8 cellular contexts compared by ENCODE assay signal in genomic region chr2:85707304-85707703, GRCh38. TPM values are rescaled to one million over a fixed set of nuclear protein-coding genes. Genes with fewer than 3 reads are reported as not detected.
DNase-seq lines count a peak whose midpoint lies in the region; ATAC-seq and TF ChIP-seq lines count a peak whose summit lies in the region.

No MANE protein-coding gene starts in this region.

- DNase-seq in COLO829 (ENCODE audit: low spot score): peak; percentile 82
- peak; percentile 55 for DNase-seq in MG63
- peak; percentile 36 for DNase-seq in SHP77 treated with DMSO at 0.1 percent for 48 hours (lab: John Stamatoyannopoulos, UW)
- DNase-seq in activated naive CD8-positive, alpha-beta T cell treated with anti-CD3 and anti-CD28 coated beads, Interleukin-2, amount 50 U/mL, for 24 hours: peak; percentile 56
- DNase-seq in left ventricle myocardium inferior: no peak
- DNase-seq in gastrocnemius medialis: peak; percentile 72 to 79

- H3K27ac ChIP-seq in left ventricle myocardium inferior (replicated peaks) (peak overlapping the region; percentile 94), gastrocnemius medialis (peak overlapping the region; percentile 92 to 97 (median 95))

- peaks cover 40% of the 10 kb centered on the region for H3K4me1 Mint-ChIP-seq in activated naive CD8-positive, alpha-beta T cell treated with anti-CD3 and anti-CD28 coated beads, Interleukin-2, amount 50 U/mL, for 24 hours

- no peaks in the 10 kb centered on the region for H3K36me3 Mint-ChIP-seq in activated naive CD8-positive, alpha-beta T cell treated with anti-CD3 and anti-CD28 coated beads, Interleukin-2, amount 50 U/mL, for 24 hours (ENCODE audit: low read depth)

- intact Hi-C loops in left ventricle myocardium inferior (cut with micrococcal nuclease): loop anchor here (10.0 kb wide), 1 partner anchor 63 kb away; no protein-coding TSS in a partner anchor
- intact Hi-C loops in gastrocnemius medialis (cut with DNase I; ENCODE audit: low total_unique reads): loop anchor here (1.0 to 2.0 kb wide), 3 partner anchors 28 to 70 kb away; no protein-coding TSS in a partner anchor

- peaks cover 16% of the 10 kb centered on the region for H3K27me3 Mint-ChIP-seq in activated naive CD8-positive, alpha-beta T cell treated with anti-CD3 and anti-CD28 coated beads, Interleukin-2, amount 50 U/mL, for 24 hours

- no peak overlapping the region for H3K4me3 ChIP-seq in MG63
- H3K4me3 ChIP-seq in left ventricle myocardium inferior: no peak overlapping the region
- H3K4me3 ChIP-seq in gastrocnemius medialis: no peak overlapping the region

- H3K4me1 ChIP-seq in left ventricle myocardium inferior (peaks cover 67% of the 10 kb centered on the region), gastrocnemius medialis (peaks cover 62 to 81% of the 10 kb centered on the region in 2 donors)

- H3K36me3 ChIP-seq in MG63 (no peaks in the 10 kb centered on the region), left ventricle myocardium inferior (no peaks in the 10 kb centered on the region), gastrocnemius medialis (no peaks in the 10 kb centered on the region)

- H3K9me3 ChIP-seq in MG63: no peaks in the 10 kb centered on the region
- H3K9me3 ChIP-seq in left ventricle myocardium inferior (replicated peaks): no peaks in the 10 kb centered on the region
- no peaks in the 10 kb centered on the region for H3K9me3 ChIP-seq in gastrocnemius medialis

- ATAC-seq in GM19468 (IDR thresholded peaks at IDR 0.05; ENCODE audit: extremely low read depth, unreplicated experiment): peak; percentile 52
- peak; percentile 87 for ATAC-seq in activated naive CD8-positive, alpha-beta T cell treated with anti-CD3 and anti-CD28 coated beads, Interleukin-2, amount 50 U/mL, for 24 hours
- ATAC-seq in gastrocnemius medialis: peak; percentile 42 to 52
- no peak for ATAC-seq in HG03571 (IDR thresholded peaks at IDR 0.05; ENCODE audit: unreplicated experiment)

- in situ Hi-C loops in gastrocnemius medialis (cut with MboI; ENCODE audit: low sequenced_read_pairs in 4 of 4): no loop called here

- H3K27me3 ChIP-seq in MG63 (no peaks in the 10 kb centered on the region), left ventricle myocardium inferior (ENCODE audit: low read depth) (no peaks in the 10 kb centered on the region), gastrocnemius medialis (no peaks in the 10 kb centered on the region)

- H3K9me3 Mint-ChIP-seq in activated naive CD8-positive, alpha-beta T cell treated with anti-CD3 and anti-CD28 coated beads, Interleukin-2, amount 50 U/mL, for 24 hours: no peaks in the 10 kb centered on the region

- no peak for TF ChIP-seq POLR2A in gastrocnemius medialis (IDR thresholded peaks at IDR 0.05)

- H3K4me3 Mint-ChIP-seq in activated naive CD8-positive, alpha-beta T cell treated with anti-CD3 and anti-CD28 coated beads, Interleukin-2, amount 50 U/mL, for 24 hours: no peak overlapping the region

- TF ChIP-seq CTCF in left ventricle myocardium inferior (IDR thresholded peaks at IDR 0.05; ENCODE audit: borderline replicate concordance) (peak; percentile 88), gastrocnemius medialis (IDR thresholded peaks at IDR 0.05 in 4 of 5, conservative IDR thresholded peaks at IDR 0.05 in 1 of 5) (peak; percentile 89 to 92 (median 91))

- H3K27ac Mint-ChIP-seq in activated naive CD8-positive, alpha-beta T cell treated with anti-CD3 and anti-CD28 coated beads, Interleukin-2, amount 50 U/mL, for 24 hours: peak overlapping the region; percentile 2

RNA-seq across cellular contexts. Expression of gene GNLY, which starts 13.1 kb away (rescaled TPM):
- not detected in 2 replicates for total RNA-seq in MG63 (2014; rRNA removed; shearing (Covaris generic); ENCODE audit: low replicate concordance)
- total RNA-seq in left ventricle myocardium inferior: 1.5 TPM
- total RNA-seq in gastrocnemius medialis: 10 to 100 TPM in 2 of 4 donors, 1 to 10 TPM in 2; 3.6 to 36.1 (median 12.0) TPM

RNA-seq across cellular contexts. Expression of gene SFTPB, which starts 39.3 kb away (rescaled TPM):
- 0.16 TPM in 1 of 2 replicates, not detected in the other for total RNA-seq in MG63 (2014; rRNA removed; shearing (Covaris generic); ENCODE audit: low replicate concordance)
- total RNA-seq in left ventricle myocardium inferior (not detected), gastrocnemius medialis (not detected)

RNA-seq across cellular contexts. Expression of gene ATOH8, which starts 46.5 kb away (rescaled TPM):
- total RNA-seq in MG63 (2014; rRNA removed; shearing (Covaris generic); ENCODE audit: low replicate concordance): 43.5 and 59.1 TPM in 2 replicates
- total RNA-seq in left ventricle myocardium inferior (23.3 TPM), gastrocnemius medialis (100 to 1,000 TPM; 122 to 266 (median 150) TPM)
